3 cellular contexts compared by ENCODE assay signal in the genomic region with DNA sequence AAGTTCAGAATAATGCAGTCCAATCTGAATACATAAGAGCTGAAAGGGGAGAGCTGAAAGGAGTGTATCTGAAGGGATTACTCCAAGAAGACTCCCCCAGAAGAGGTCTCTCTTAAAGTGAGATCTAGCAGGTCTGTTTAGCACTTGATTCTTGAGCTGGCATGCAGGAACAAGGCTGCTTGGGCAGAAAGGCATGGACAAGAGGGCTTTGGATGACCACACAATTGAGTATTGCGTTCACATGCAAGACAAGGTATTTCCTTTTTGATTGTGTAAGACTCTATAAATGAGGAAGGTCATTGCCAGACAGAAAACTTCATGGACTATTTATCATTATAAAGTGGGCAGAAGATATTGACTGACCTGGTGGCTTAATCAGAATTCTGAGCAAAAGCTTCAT.
"Had no signal": no experiment of that assay in that cellular context is flagged by ENCODE, and none has a peak within 500 bp of the region (broad histone marks: within the 10 kb centered on the region; RNA-seq: fewer than 3 reads in every experiment).

No MANE protein-coding gene starts in this region.

- DNase-seq: H9, HCEC 1CT had no signal

- H3K4me3 ChIP-seq: GM23338 had no signal
